In the genomic region with DNA sequence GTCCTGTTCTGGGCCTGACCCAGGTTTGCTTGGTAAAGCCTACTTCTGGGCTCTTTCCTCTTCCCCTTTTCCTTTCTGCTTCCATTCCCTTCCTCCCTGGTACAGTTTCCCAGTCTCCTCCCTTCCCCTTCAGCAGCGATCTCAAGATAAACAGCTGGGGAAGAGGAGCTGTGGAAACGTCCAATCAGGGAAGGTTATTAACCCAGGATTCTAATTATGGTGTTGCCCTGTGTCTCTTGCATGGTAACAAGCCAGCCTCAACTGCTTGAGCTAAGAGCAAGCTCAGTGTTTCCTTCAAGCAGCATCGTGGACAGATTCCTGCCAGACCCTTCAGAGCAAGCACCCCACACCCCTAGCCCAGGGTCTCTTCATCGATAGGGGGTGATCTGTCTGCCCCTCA, we compare ENCODE assay signal across 16 cellular contexts.
DNase-seq lines count a peak whose midpoint lies in the region; ATAC-seq and TF ChIP-seq lines count a peak whose summit lies in the region.
"Had no signal": no experiment of that assay in that cellular context is flagged by ENCODE, and none has a peak within 500 bp of the region (broad histone marks: within the 10 kb centered on the region; RNA-seq: fewer than 3 reads in every experiment).

No MANE protein-coding gene starts in this region.

- no peaks in the 10 kb centered on the region for H3K79me2 ChIP-seq in SK-N-SH (ENCODE audit: insufficient read depth)

- intact Hi-C loops in Right ventricle myocardium superior (cut with DNase I) (no loop called here), Right ventricle myocardium inferior (cut with DNase I) (no loop called here), upper lobe of right lung (cut with DNase I) (no loop called here)

- TF ChIP-seq EP300 in SK-N-SH (IDR thresholded peaks at IDR 0.05; ENCODE audit: borderline replicate concordance in 1 of 2, low read depth in 1 of 2, low read length in 1 of 2), result peak in 1 of 2 experiments; percentile 38; a peak in 1 of 4 replicates

- TF ChIP-seq RAD21 in SK-N-SH (IDR thresholded peaks at IDR 0.05; ENCODE audit: low read length), result no peak

- peak overlapping the region; percentile 35; the same call in 1 of the 2 replicates for H3K9ac ChIP-seq in SK-N-SH
- H3K9ac ChIP-seq: KMS-11 had no signal

- H3K27ac Mint-ChIP-seq in mesothelial cell of epicardium, result peak overlapping the region; percentile 81
- H3K27ac Mint-ChIP-seq in activated CD4-positive, alpha-beta T cell treated with anti-CD3 and anti-CD28 coated beads, Interleukin-2, amount 10 ng/mL, durations not matched to agents 7 days and 5 days, result no peak overlapping the region
- H3K27ac Mint-ChIP-seq: activated CD8-positive, alpha-beta T cell treated with anti-CD3 and anti-CD28 coated beads for 36 hours; naive B cell had no signal

- peak overlapping the region; percentile 29 to 88 for H3K27ac ChIP-seq in SK-N-SH (ENCODE audit: low read depth in 2 of 2, low read length in 1 of 2)
- peak overlapping the region; percentile 47 for H3K27ac ChIP-seq in upper lobe of right lung
- H3K27ac ChIP-seq: KMS-11, skin epidermis, thyroid gland had no signal

- H3K9me3 ChIP-seq in SK-N-SH (no peaks in the 10 kb centered on the region), upper lobe of right lung (no peaks in the 10 kb centered on the region)
- H3K9me3 ChIP-seq: thyroid gland had no signal

- peaks cover 9% of the 10 kb centered on the region for H3K9me3 Mint-ChIP-seq in mesothelial cell of epicardium
- H3K9me3 Mint-ChIP-seq in activated CD4-positive, alpha-beta T cell treated with anti-CD3 and anti-CD28 coated beads, Interleukin-2, amount 10 ng/mL, durations not matched to agents 7 days and 5 days, result no peaks in the 10 kb centered on the region
- H3K9me3 Mint-ChIP-seq: activated CD8-positive, alpha-beta T cell treated with anti-CD3 and anti-CD28 coated beads for 36 hours had no signal

- peak overlapping the region; percentile 12; the same call in 1 of the 2 replicates for H2AFZ ChIP-seq in SK-N-SH (ENCODE audit: low read depth)

- DNase-seq in Right ventricle myocardium superior (no peak), Right ventricle myocardium inferior (ENCODE audit: missing footprints) (no peak), SK-N-SH (peak; percentile 69), mesothelial cell of epicardium (ENCODE audit: low spot score in 2 of 2, unreplicated experiment in 2 of 2) (no peak), upper lobe of right lung (no peak)
- DNase-seq in central memory CD4-positive, alpha-beta T cell, result no peak
- DNase-seq in activated CD4-positive, alpha-beta T cell treated with anti-CD3 and anti-CD28 coated beads, Interleukin-2, amount 10 ng/mL, durations not matched to agents 7 days and 5 days, result no peak
- DNase-seq: ACHN; activated CD8-positive, alpha-beta T cell treated with anti-CD3 and anti-CD28 coated beads for 36 hours; activated naive CD4-positive, alpha-beta T cell treated with Interleukin-2 at 50 U/mL for 16 hours; DMS79; naive B cell; thyroid gland had no signal

- no peaks in the 10 kb centered on the region for H4K20me1 ChIP-seq in SK-N-SH (ENCODE audit: insufficient read depth)

- no peak overlapping the region for H3K4me3 ChIP-seq in SK-N-SH (ENCODE audit: low read depth in 2 of 2, low read length in 1 of 2)
- no peak overlapping the region for H3K4me3 ChIP-seq in upper lobe of right lung
- H3K4me3 ChIP-seq: skin epidermis, thyroid gland had no signal

- ATAC-seq in Right ventricle myocardium superior (ENCODE audit: poor library complexity) (peak; percentile 40), Right ventricle myocardium inferior (no peak), upper lobe of right lung (no peak), HG03039 (IDR thresholded peaks at IDR 0.05; ENCODE audit: unreplicated experiment) (no peak)
- ATAC-seq: activated CD8-positive, alpha-beta T cell treated with anti-CD3 and anti-CD28 coated beads for 36 hours had no signal

- H3F3A ChIP-seq in SK-N-SH (replicated peaks; ENCODE audit: insufficient read depth), result peaks cover 15% of the 10 kb centered on the region

- H3K36me3 Mint-ChIP-seq in mesothelial cell of epicardium, result peaks cover 3% of the 10 kb centered on the region
- no peaks in the 10 kb centered on the region for H3K36me3 Mint-ChIP-seq in activated CD4-positive, alpha-beta T cell treated with anti-CD3 and anti-CD28 coated beads, Interleukin-2, amount 10 ng/mL, durations not matched to agents 7 days and 5 days (ENCODE audit: low read depth)
- H3K36me3 Mint-ChIP-seq: naive B cell had no signal

- CTCF ChIA-PET in SK-N-SH (lab: Yijun Ruan, JAX), result interaction anchor here (0.7 to 1.0 kb wide), 3 partner anchors 55 to 883 kb away, joined by 3 read pairs; no protein-coding TSS in a partner anchor
- CTCF ChIA-PET in activated CD4-positive, alpha-beta T cell treated with anti-CD3 and anti-CD28 coated beads, Interleukin-2, amount 10 ng/mL, durations not matched to agents 7 days and 5 days (lab: Charles Lee), result no interaction called here

- H3K27me3 ChIP-seq in SK-N-SH (ENCODE audit: insufficient read depth) (no peaks in the 10 kb centered on the region), upper lobe of right lung (no peaks in the 10 kb centered on the region)
- H3K27me3 ChIP-seq: thyroid gland had no signal

- no peaks in the 10 kb centered on the region for H3K27me3 Mint-ChIP-seq in mesothelial cell of epicardium (ENCODE audit: low read depth)
- peaks cover 3% of the 10 kb centered on the region for H3K27me3 Mint-ChIP-seq in activated CD4-positive, alpha-beta T cell treated with anti-CD3 and anti-CD28 coated beads, Interleukin-2, amount 10 ng/mL, durations not matched to agents 7 days and 5 days
- H3K27me3 Mint-ChIP-seq: activated CD8-positive, alpha-beta T cell treated with anti-CD3 and anti-CD28 coated beads for 36 hours had no signal

- H3K4me2 ChIP-seq in SK-N-SH, result peak overlapping the region; percentile 16; the same call in 1 of the 2 replicates
- H3K4me2 ChIP-seq: KMS-11 had no signal

- WGBS in SK-N-SH (ENCODE audit: low lambda C conversion rate), result 51% methylated on average over 4 of the region's 4 CpGs

- H3K4me1 Mint-ChIP-seq in mesothelial cell of epicardium, result peaks cover 22% of the 10 kb centered on the region
- H3K4me1 Mint-ChIP-seq in activated CD4-positive, alpha-beta T cell treated with anti-CD3 and anti-CD28 coated beads, Interleukin-2, amount 10 ng/mL, durations not matched to agents 7 days and 5 days, result no peaks in the 10 kb centered on the region
- H3K4me1 Mint-ChIP-seq: naive B cell had no signal

- H3K9me2 ChIP-seq in SK-N-SH, result no peaks in the 10 kb centered on the region

- no peak overlapping the region for H3K4me3 Mint-ChIP-seq in mesothelial cell of epicardium
- H3K4me3 Mint-ChIP-seq in activated CD4-positive, alpha-beta T cell treated with anti-CD3 and anti-CD28 coated beads, Interleukin-2, amount 10 ng/mL, durations not matched to agents 7 days and 5 days, result no peak overlapping the region
- H3K4me3 Mint-ChIP-seq: activated CD8-positive, alpha-beta T cell treated with anti-CD3 and anti-CD28 coated beads for 36 hours; naive B cell had no signal

- H3K36me3 ChIP-seq in SK-N-SH (replicated peaks in 1 of 2; ENCODE audit: control insufficient read depth in 1 of 2, insufficient read depth in 2 of 2, low read length in 1 of 2), result no peaks in the 10 kb centered on the region
- H3K36me3 ChIP-seq in upper lobe of right lung, result no peaks in the 10 kb centered on the region
- H3K36me3 ChIP-seq: thyroid gland had no signal

- POLR2A ChIA-PET in SK-N-SH (lab: Yijun Ruan, JAX), result interaction anchor here (1.6 kb wide), 1 partner anchor 26 kb away, joined by 3 read pairs; no protein-coding TSS in a partner anchor
- POLR2A ChIA-PET in activated CD4-positive, alpha-beta T cell treated with anti-CD3 and anti-CD28 coated beads, Interleukin-2, amount 10 ng/mL, durations not matched to agents 7 days and 5 days (lab: Charles Lee), result no interaction called here

- H3K4me1 ChIP-seq in SK-N-SH (ENCODE audit: control insufficient read depth in 1 of 2, insufficient read depth in 2 of 2, low read depth in 1 of 2, low read length in 1 of 2) (peaks cover 17 to 31% of the 10 kb centered on the region in 2 experiments; a peak in 3 of 4 replicates), upper lobe of right lung (no peaks in the 10 kb centered on the region)

- TF ChIP-seq CTCF in SK-N-SH (IDR thresholded peaks at IDR 0.05), result no peak
- TF ChIP-seq CTCF in mesothelial cell of epicardium (IDR thresholded peaks at IDR 0.05; ENCODE audit: unreplicated experiment), result no peak
- no peak for TF ChIP-seq CTCF in upper lobe of right lung (IDR thresholded peaks at IDR 0.05)

TF ChIP-seq in SK-N-SH, 30 proteins besides CTCF, POLR2A, EP300 and RAD21:
- TF ChIP-seq GATA2 (CRISPR knock-in tag; IDR thresholded peaks at IDR 0.05) (peak; percentile 83), RFX5 (IDR thresholded peaks at IDR 0.05; ENCODE audit: low read length) (peak; percentile 59; the same call in 1 of the 2 replicates), RXRA (IDR thresholded peaks at IDR 0.05; ENCODE audit: borderline replicate concordance, low read depth) (no peak)
